In genomic region chr4:6969826-6970800, GRCh38 we compare ENCODE assay signal across 13 cellular contexts.
DNase-seq lines count a peak whose midpoint lies in the region; ATAC-seq and TF ChIP-seq lines count a peak whose summit lies in the region.
"Had no signal": no experiment of that assay in that cellular context is flagged by ENCODE, and none has a peak within 500 bp of the region (broad histone marks: within the 10 kb centered on the region; RNA-seq: fewer than 3 reads in every experiment).

No MANE protein-coding gene starts in this region.

- TF ChIP-seq EP300 in transverse colon (IDR thresholded peaks at IDR 0.05; ENCODE audit: low read depth), result no peak

- no peaks in the 10 kb centered on the region for H3K27me3 ChIP-seq in transverse colon

- H3K36me3 ChIP-seq in OCI-LY7 (ENCODE audit: insufficient read depth, low read length) (no peaks in the 10 kb centered on the region; the same call in 1 of the 2 replicates), transverse colon (peaks cover 0 to 5% (median 2%) of the 10 kb centered on the region in 4 donors)

- intact Hi-C loops in OCI-LY7 (cut with micrococcal nuclease; ENCODE audit: unreplicated experiment) (loop anchor here (5.0 kb wide), 2 partner anchors 63 to 248 kb away; partner anchors contain the start of gene TBC1D14), transverse colon (cut with DNase I; ENCODE audit: low total_unique reads) (no loop called here)
- intact Hi-C loops in activated T-helper 2 cell treated with anti-CD3 and anti-CD28 coated beads, Interferon-gamma antibody, Interleukin-2, Interleukin-4, amounts not matched to agents 10 μg/mL and 5 μg/mL and 100 μg/mL, durations not matched to agents 14 hours and 24 hours and 36 hours (cut with micrococcal nuclease), result loop anchor here (5.0 kb wide), 1 partner anchor 43 kb away; no protein-coding TSS in a partner anchor

- ATAC-seq in HG02884 (IDR thresholded peaks at IDR 0.05; ENCODE audit: unreplicated experiment), result peak; percentile 94
- ATAC-seq: activated naive CD4-positive, alpha-beta T cell treated with anti-CD3 and anti-CD28 coated beads, Interleukin-2, amount 50 U/mL, for 72 hours had no signal

- CTCF ChIA-PET in OCI-LY7 (lab: Charles Lee; ENCODE audit: unreplicated experiment), result interaction anchor here (1.0 to 1.5 kb wide), 3 partner anchors 17 to 98 kb away, joined by 3 to 7 read pairs (median 4); partner anchors contain the start of gene GRPEL1

- POLR2A ChIA-PET in OCI-LY7 (lab: Charles Lee), result interaction anchor here (0.6 to 2.1 kb wide), 9 partner anchors 14 to 101 kb away, joined by 3 to 7 read pairs (median 4); partner anchors contain the start of genes GRPEL1 and TBC1D14

- no peaks in the 10 kb centered on the region for H3K79me2 ChIP-seq in OCI-LY7 (ENCODE audit: insufficient read depth, low read depth, low read length)

- H3K9me3 ChIP-seq in OCI-LY7 (ENCODE audit: low read length), result no peaks in the 10 kb centered on the region
- no peaks in the 10 kb centered on the region for H3K9me3 ChIP-seq in transverse colon

- peaks cover 79% of the 10 kb centered on the region for H3K4me1 ChIP-seq in OCI-LY7 (ENCODE audit: insufficient read depth, low read length, poor library complexity, severe bottlenecking)
- peaks cover 0 to 24% (median 7%) of the 10 kb centered on the region in 4 donors for H3K4me1 ChIP-seq in transverse colon

- TF ChIP-seq POLR2A in transverse colon (IDR thresholded peaks at IDR 0.05), result no peak

- no peaks in the 10 kb centered on the region for H4K20me1 ChIP-seq in OCI-LY7 (ENCODE audit: insufficient read depth, low read length)

- H3K4me3 Mint-ChIP-seq in activated T-helper 2 cell treated with anti-CD3 and anti-CD28 coated beads, Interferon-gamma antibody, Interleukin-2, Interleukin-4, amounts not matched to agents 10 μg/mL and 5 μg/mL and 100 μg/mL, durations not matched to agents 14 hours and 24 hours and 36 hours (ENCODE audit: low read depth), result no peak overlapping the region

- no peak for TF ChIP-seq CTCF in OCI-LY7 (conservative IDR thresholded peaks at IDR 0.05; ENCODE audit: low read length)
- TF ChIP-seq CTCF in transverse colon (IDR thresholded peaks at IDR 0.05), result no peak

- peak; percentile 53 for DNase-seq in activated effector memory CD4-positive, alpha-beta T cell treated with anti-CD3 and anti-CD28 coated beads, Interleukin-2, amount 50 U/mL, for 16 hours
- no peak for DNase-seq in activated effector memory CD4-positive, alpha-beta T cell treated with Interleukin-2 at 50 U/mL for 16 hours
- DNase-seq in OCI-LY7 (ENCODE audit: low spot score) (peak; percentile 89), transverse colon (no peak), NCI-H2029 treated with DMSO at 0.1 percent for 48 hours (lab: John Stamatoyannopoulos, UW) (no peak), COLO829 (ENCODE audit: low spot score) (no peak)
- DNase-seq in activated T-helper 2 cell treated with anti-CD3 and anti-CD28 coated beads, Interferon-gamma antibody, Interleukin-2, Interleukin-4, amounts not matched to agents 10 μg/mL and 5 μg/mL and 100 μg/mL, durations not matched to agents 14 hours and 24 hours and 36 hours (ENCODE audit: low spot score), result no peak
- DNase-seq: GF-D8, NCI-H446, retina, T-helper 2 cell had no signal

- H3K27me3 Mint-ChIP-seq in activated T-helper 2 cell treated with anti-CD3 and anti-CD28 coated beads, Interferon-gamma antibody, Interleukin-2, Interleukin-4, amounts not matched to agents 10 μg/mL and 5 μg/mL and 100 μg/mL, durations not matched to agents 14 hours and 24 hours and 36 hours (ENCODE audit: low read depth), result no peaks in the 10 kb centered on the region

- H3K4me3 ChIP-seq in OCI-LY7 (ENCODE audit: low read depth, low read length, poor library complexity, severe bottlenecking) (peak overlapping the region; percentile 23), transverse colon (no peak overlapping the region)

- no peaks in the 10 kb centered on the region for H3K9me3 Mint-ChIP-seq in activated T-helper 2 cell treated with anti-CD3 and anti-CD28 coated beads, Interferon-gamma antibody, Interleukin-2, Interleukin-4, amounts not matched to agents 10 μg/mL and 5 μg/mL and 100 μg/mL, durations not matched to agents 14 hours and 24 hours and 36 hours
- H3K9me3 Mint-ChIP-seq: activated naive CD4-positive, alpha-beta T cell treated with anti-CD3 and anti-CD28 coated beads, Interleukin-2, amount 50 U/mL, for 72 hours had no signal

- BruUV-seq in OCI-LY7 (replicated peaks; lab: Mats Ljungman, UMichigan), result no TSS peak

- H3K27ac ChIP-seq in OCI-LY7 (ENCODE audit: low read depth, low read length, poor library complexity, severe bottlenecking) (peak overlapping the region; percentile 75), transverse colon (peak overlapping the region; percentile 37 to 65 (median 60))

- WGBS in transverse colon (ENCODE audit: low coverage in 1 of 2), 2 donors, result 83 to 84% methylated on average over 10 to 18 of the region's 18 CpGs

- peak overlapping the region; percentile 8; the same call in 1 of the 2 replicates for H2AFZ ChIP-seq in OCI-LY7 (ENCODE audit: low read length)

- no peak overlapping the region for H3K27ac Mint-ChIP-seq in activated T-helper 2 cell treated with anti-CD3 and anti-CD28 coated beads, Interferon-gamma antibody, Interleukin-2, Interleukin-4, amounts not matched to agents 10 μg/mL and 5 μg/mL and 100 μg/mL, durations not matched to agents 14 hours and 24 hours and 36 hours

- in situ Hi-C loops in transverse colon (cut with MboI; ENCODE audit: low pct_ligation_motif_present in 1 of 4, low pct_unique_long_range_greater_than_20kb in 1 of 4, low sequenced_read_pairs in 3 of 4), result no loop called here

- no peaks in the 10 kb centered on the region for H3K9me2 ChIP-seq in OCI-LY7 (ENCODE audit: insufficient read depth, low read length)

- H3K4me2 ChIP-seq in OCI-LY7 (ENCODE audit: low read length), result peak overlapping the region; percentile 56

- H3K36me3 Mint-ChIP-seq in activated T-helper 2 cell treated with anti-CD3 and anti-CD28 coated beads, Interferon-gamma antibody, Interleukin-2, Interleukin-4, amounts not matched to agents 10 μg/mL and 5 μg/mL and 100 μg/mL, durations not matched to agents 14 hours and 24 hours and 36 hours (ENCODE audit: low read depth), result peaks cover 10% of the 10 kb centered on the region

- H3K4me1 Mint-ChIP-seq in activated T-helper 2 cell treated with anti-CD3 and anti-CD28 coated beads, Interferon-gamma antibody, Interleukin-2, Interleukin-4, amounts not matched to agents 10 μg/mL and 5 μg/mL and 100 μg/mL, durations not matched to agents 14 hours and 24 hours and 36 hours (ENCODE audit: low read depth), result peaks cover 9% of the 10 kb centered on the region

Comparison
In these comparisons a context has a peak if more than half of its experiments do, and no peak if none do; other contexts are left out.
1. DNase-seq: peak in activated effector memory CD4-positive, alpha-beta T cell treated with anti-CD3 and anti-CD28 coated beads, Interleukin-2, amount 50 U/mL, for 16 hours (single experiment) and OCI-LY7 (single experiment); none in activated effector memory CD4-positive, alpha-beta T cell treated with Interleukin-2 at 50 U/mL for 16 hours (single experiment), transverse colon (single experiment), NCI-H2029 treated with DMSO at 0.1 percent for 48 hours (single experiment), COLO829 (single experiment) and activated T-helper 2 cell treated with anti-CD3 and anti-CD28 coated beads, Interferon-gamma antibody, Interleukin-2, Interleukin-4, amounts not matched to agents 10 μg/mL and 5 μg/mL and 100 μg/mL, durations not matched to agents 14 hours and 24 hours and 36 hours (single experiment).